In genomic region chr6:155472886-155473285, GRCh38 we compare ENCODE assay signal across 16 cellular contexts. TPM values are rescaled to one million over a fixed set of nuclear protein-coding genes. Genes with fewer than 3 reads are reported as not detected.
DNase-seq lines count a peak whose midpoint lies in the region; ATAC-seq and TF ChIP-seq lines count a peak whose summit lies in the region.
"Had no signal": no experiment of that assay in that cellular context is flagged by ENCODE, and none has a peak within 500 bp of the region (broad histone marks: within the 10 kb centered on the region; RNA-seq: fewer than 3 reads in every experiment).

No MANE protein-coding gene starts in this region.

- peaks cover 15 to 21% of the 10 kb centered on the region in 2 donors for H3K36me3 Mint-ChIP-seq in stimulated activated naive B cell treated with anti-CD40 and anti-IgM and Interleukin-4, amounts not matched to agents 10 μg/mL and 1 μg/mL and 100 μg/mL, for 72 hours
- H3K36me3 Mint-ChIP-seq: CD4-positive, CD25-positive, alpha-beta regulatory T cell had no signal

- 0 out of 22 replicates have a peak, but pooled peaks cover 0 to 7% (median 0%) of the 10 kb centered on the region in 11 experiments for H3K36me3 ChIP-seq in BLaER1 treated with 17β-estradiol and CSF1 and Interleukin-3, amounts not matched to agents 10 nM and 100 nM
- H3K36me3 ChIP-seq in osteoblast (ENCODE audit: insufficient read depth, low read length) = no peaks in the 10 kb centered on the region

- TF ChIP-seq CTCF in choroid plexus epithelial cell (conservative IDR thresholded peaks at IDR 0.05; ENCODE audit: low read depth, low read length) = no peak
- TF ChIP-seq CTCF in osteoblast (IDR thresholded peaks at IDR 0.05; ENCODE audit: extremely low read depth, low read depth, low read length) = no peak

- no peak overlapping the region for H3K4me3 Mint-ChIP-seq in stimulated activated naive B cell treated with anti-CD40 and anti-IgM and Interleukin-4, amounts not matched to agents 10 μg/mL and 1 μg/mL and 100 μg/mL, for 72 hours
- H3K4me3 Mint-ChIP-seq: CD4-positive, CD25-positive, alpha-beta regulatory T cell had no signal

- peaks cover 7 to 28% (median 20%) of the 10 kb centered on the region in 10 experiments for H3K4me1 ChIP-seq in BLaER1 treated with 17β-estradiol and CSF1 and Interleukin-3, amounts not matched to agents 10 nM and 100 nM
- H3K4me1 ChIP-seq in osteoblast (ENCODE audit: insufficient read depth, low read length) = peaks cover 29% of the 10 kb centered on the region

- no peaks in the 10 kb centered on the region for H4K20me1 ChIP-seq in BLaER1 treated with 17β-estradiol and CSF1 and Interleukin-3, amounts not matched to agents 10 nM and 100 nM
- H4K20me1 ChIP-seq in osteoblast (ENCODE audit: insufficient read depth, low read length) = no peaks in the 10 kb centered on the region

- H2AFZ ChIP-seq in osteoblast (ENCODE audit: low read length) = no peak overlapping the region

- H3K9me3 ChIP-seq in BLaER1 treated with 17β-estradiol and CSF1 and Interleukin-3, amounts not matched to agents 10 nM and 100 nM (replicated peaks in 1 of 11) = peaks cover 35 to 46% (median 38%) of the 10 kb centered on the region in 11 experiments
- H3K9me3 ChIP-seq in osteoblast (ENCODE audit: low read depth, low read length) = peaks cover 4% of the 10 kb centered on the region

- no peak overlapping the region for H3K4me3 ChIP-seq in BLaER1 treated with 17β-estradiol and CSF1 and Interleukin-3, amounts not matched to agents 10 nM and 100 nM
- H3K4me3 ChIP-seq in choroid plexus epithelial cell (ENCODE audit: low read depth, low read length) (no peak overlapping the region), osteoblast (ENCODE audit: insufficient read depth, low read length) (no peak overlapping the region)

- no peak overlapping the region for H3K9ac ChIP-seq in BLaER1 treated with 17β-estradiol and CSF1 and Interleukin-3, amounts not matched to agents 10 nM and 100 nM

- H3K79me2 ChIP-seq in osteoblast (ENCODE audit: insufficient read depth, low read length) = no peaks in the 10 kb centered on the region

- peak overlapping the region in 10 of 11 experiments; percentile 38 to 76 (median 58); a peak in 19 of 22 replicates for H3K4me2 ChIP-seq in BLaER1 treated with 17β-estradiol and CSF1 and Interleukin-3, amounts not matched to agents 10 nM and 100 nM
- H3K4me2 ChIP-seq in osteoblast (ENCODE audit: insufficient read depth, low read length) = peak overlapping the region; percentile 68

- no peaks in the 10 kb centered on the region for H3K4me1 Mint-ChIP-seq in stimulated activated naive B cell treated with anti-CD40 and anti-IgM and Interleukin-4, amounts not matched to agents 10 μg/mL and 1 μg/mL and 100 μg/mL, for 72 hours
- H3K4me1 Mint-ChIP-seq: CD4-positive, CD25-positive, alpha-beta regulatory T cell had no signal

- DNase-seq in M059J (ENCODE audit: low read depth) (peak; percentile 47), choroid plexus epithelial cell (ENCODE audit: low read depth) (peak; percentile 83), osteoblast (ENCODE audit: insufficient read length, low spot score, missing footprints) (peak; percentile 19), NCI-H2171 (lab: John Stamatoyannopoulos, UW) (no peak)
- no peak for DNase-seq in stimulated activated naive B cell treated with anti-CD40 and anti-IgM and Interleukin-4, amounts not matched to agents 10 μg/mL and 1 μg/mL and 100 μg/mL, for 72 hours
- DNase-seq: Calu3; CD4-positive, CD25-positive, alpha-beta regulatory T cell; DMS79; GF-D8; NCI-H1417; NCI-H1930; NCI-H524 had no signal

- ATAC-seq in HG03354 (IDR thresholded peaks at IDR 0.05; ENCODE audit: poor library complexity, severe bottlenecking, unreplicated experiment) (no peak), HG03135 (IDR thresholded peaks at IDR 0.05; ENCODE audit: unreplicated experiment) (no peak)
- no peak for ATAC-seq in stimulated activated naive B cell treated with anti-CD40 and anti-IgM and Interleukin-4, amounts not matched to agents 10 μg/mL and 1 μg/mL and 100 μg/mL, for 72 hours (replicated peaks)
- ATAC-seq: HepG2 had no signal

- no peak overlapping the region for H3K27ac Mint-ChIP-seq in stimulated activated naive B cell treated with anti-CD40 and anti-IgM and Interleukin-4, amounts not matched to agents 10 μg/mL and 1 μg/mL and 100 μg/mL, for 72 hours
- H3K27ac Mint-ChIP-seq: CD4-positive, CD25-positive, alpha-beta regulatory T cell had no signal

- no peaks in the 10 kb centered on the region for H3K27me3 Mint-ChIP-seq in stimulated activated naive B cell treated with anti-CD40 and anti-IgM and Interleukin-4, amounts not matched to agents 10 μg/mL and 1 μg/mL and 100 μg/mL, for 72 hours

- H3K27ac ChIP-seq in BLaER1 treated with 17β-estradiol and CSF1 and Interleukin-3, amounts not matched to agents 10 nM and 100 nM = peak overlapping the region in 3 of 11 experiments; percentile 2 to 60 (median 54); a peak in 4 of 22 replicates
- peak overlapping the region; percentile 83 for H3K27ac ChIP-seq in osteoblast (ENCODE audit: low read depth, low read length)

- no peaks in the 10 kb centered on the region for H3K27me3 ChIP-seq in BLaER1 treated with 17β-estradiol and CSF1 and Interleukin-3, amounts not matched to agents 10 nM and 100 nM
- H3K27me3 ChIP-seq in osteoblast (ENCODE audit: insufficient read depth, low read length) = no peaks in the 10 kb centered on the region

- H3K9me3 Mint-ChIP-seq in stimulated activated naive B cell treated with anti-CD40 and anti-IgM and Interleukin-4, amounts not matched to agents 10 μg/mL and 1 μg/mL and 100 μg/mL, for 72 hours = peaks cover 9 to 17% of the 10 kb centered on the region in 2 donors

RNA-seq across cellular contexts. Expression of gene NOX3, which starts 17.2 kb away (rescaled TPM):
- not detected in 2 replicates for total RNA-seq in M059J (2014; rRNA removed; shearing (Covaris generic))
- not detected in 2 replicates for total RNA-seq in osteoblast
- total RNA-seq: Calu3; CD4-positive, CD25-positive, alpha-beta regulatory T cell had no signal

Comparison
In these comparisons a context has a peak if more than half of its experiments do, and no peak if none do; other contexts are left out.
1. DNase-seq: peak in M059J (single experiment), choroid plexus epithelial cell (single experiment) and osteoblast (single experiment); none in NCI-H2171 (single experiment) and stimulated activated naive B cell treated with anti-CD40 and anti-IgM and Interleukin-4, amounts not matched to agents 10 μg/mL and 1 μg/mL and 100 μg/mL, for 72 hours (single experiment).